Comparison of ENCODE assay signal across 11 cellular contexts in the genomic region with DNA sequence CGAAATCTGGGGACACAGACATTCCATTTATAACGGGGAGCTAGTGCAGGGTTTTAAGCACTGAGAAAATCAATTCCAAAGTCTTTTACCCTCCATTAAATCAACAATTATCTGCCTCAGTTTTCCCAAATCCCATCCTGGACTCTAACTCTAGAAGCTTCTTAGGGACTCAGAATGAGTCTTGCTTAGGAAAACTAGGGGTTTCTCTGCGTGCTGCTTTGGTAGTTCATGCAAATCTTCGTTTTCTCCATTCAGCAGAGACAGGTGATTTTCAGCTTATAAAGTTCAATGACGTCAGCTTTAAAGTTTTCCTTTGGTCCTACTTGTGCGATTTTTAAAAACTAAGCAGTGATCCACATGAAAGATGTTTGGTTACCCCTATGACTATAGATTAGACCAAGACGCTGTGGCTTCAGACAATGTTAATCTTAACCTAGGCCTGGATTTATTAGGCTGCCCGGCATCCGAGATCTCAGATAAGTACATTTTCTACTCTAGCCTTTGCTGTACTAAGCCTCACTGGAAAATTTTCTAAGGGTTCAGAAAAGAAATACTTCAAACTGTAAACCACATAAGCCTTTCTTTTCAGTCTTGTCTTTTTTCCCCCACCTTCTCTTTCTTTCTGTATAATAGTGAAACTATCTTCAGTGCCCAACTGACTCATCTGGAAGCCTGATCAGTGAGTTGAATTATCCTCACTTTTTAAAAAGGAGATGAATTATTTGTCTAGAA.
DNase-seq lines count a peak whose midpoint lies in the region; ATAC-seq and TF ChIP-seq lines count a peak whose summit lies in the region.
"Had no signal": no experiment of that assay in that cellular context is flagged by ENCODE, and none has a peak within 500 bp of the region (broad histone marks: within the 10 kb centered on the region; RNA-seq: fewer than 3 reads in every experiment).

No MANE protein-coding gene starts in this region.

- H4K8ac ChIP-seq in H9 (replicated peaks; ENCODE audit: insufficient read length, low read depth, low read length): no peak overlapping the region

- H3K9me3 Mint-ChIP-seq in CD4-positive, alpha-beta T cell: no peaks in the 10 kb centered on the region
- no peaks in the 10 kb centered on the region; a peak in 1 of 5 replicates for H3K9me3 Mint-ChIP-seq in H9

- peak overlapping the region; percentile 74 for H3K27ac Mint-ChIP-seq in CD4-positive, alpha-beta T cell
- no peak overlapping the region for H3K27ac Mint-ChIP-seq in H9

- no peaks in the 10 kb centered on the region for H3K23me2 ChIP-seq in H9 (ENCODE audit: insufficient read length, low read depth, low read length, poor library complexity, severe bottlenecking)

- no peaks in the 10 kb centered on the region for H3K36me3 ChIP-seq in prostate gland
- no peaks in the 10 kb centered on the region for H3K36me3 ChIP-seq in thyroid gland
- H3K36me3 ChIP-seq: BLaER1 had no signal

- no peak overlapping the region for H3T11ph ChIP-seq in H9 (ENCODE audit: low read length)

- no peak overlapping the region for H2BK5ac ChIP-seq in H9 (ENCODE audit: insufficient read length, low read length)

- POLR2A ChIA-PET in CD4-positive, alpha-beta T cell (lab: Charles Lee): interaction anchor here (0.9 kb wide), 1 partner anchor 219 kb away, joined by 4 read pairs; no protein-coding TSS in a partner anchor

- H4K5ac ChIP-seq in H9 (ENCODE audit: insufficient read length, low read depth, low read length): no peak overlapping the region

- H2BK15ac ChIP-seq in H9 (ENCODE audit: low read depth, low read length): no peak overlapping the region

- H2AK5ac ChIP-seq in H9 (ENCODE audit: insufficient read length, low read length): no peak overlapping the region

- CTCF ChIA-PET in CD4-positive, alpha-beta T cell (lab: Charles Lee): no interaction called here

- no peak for ATAC-seq in CD4-positive, alpha-beta T cell (ENCODE audit: poor library complexity)
- ATAC-seq in GM18870 (IDR thresholded peaks at IDR 0.05; ENCODE audit: unreplicated experiment) (peak; percentile 68), HG02623 (IDR thresholded peaks at IDR 0.05; ENCODE audit: unreplicated experiment) (peak; percentile 61), HG03520 (IDR thresholded peaks at IDR 0.05; ENCODE audit: unreplicated experiment) (peak; percentile 75), GM19324 (IDR thresholded peaks at IDR 0.05; ENCODE audit: low FRiP score, unreplicated experiment) (no peak)

- H3K14ac ChIP-seq in H9 (ENCODE audit: insufficient read depth, low read length): no peak overlapping the region

- no peak overlapping the region for H3K4me2 ChIP-seq in H9 (ENCODE audit: insufficient read depth, insufficient read length, low read length)
- H3K4me2 ChIP-seq: BLaER1 had no signal

- no peaks in the 10 kb centered on the region for H3K36me3 Mint-ChIP-seq in CD4-positive, alpha-beta T cell (ENCODE audit: low read depth)
- H3K36me3 Mint-ChIP-seq in H9 (ENCODE audit: insufficient read depth in 1 of 3, low read depth in 3 of 3): peaks cover 0 to 12% (median 3%) of the 10 kb centered on the region in 3 experiments; a peak in 3 of 7 replicates

- H2BK20ac ChIP-seq in H9 (ENCODE audit: low read depth, low read length, poor library complexity, severe bottlenecking): no peak overlapping the region

- H3K23ac ChIP-seq in H9 (ENCODE audit: insufficient read length, low read depth, low read length): no peak overlapping the region

- H3K79me2 ChIP-seq in H9 (ENCODE audit: insufficient read depth, low read length): no peaks in the 10 kb centered on the region

- H3K9ac ChIP-seq in H9 (ENCODE audit: extremely low read depth, insufficient read length, low read length): no peak overlapping the region
- H3K9ac ChIP-seq: BLaER1 had no signal

- TF ChIP-seq CTCF in CD4-positive, alpha-beta T cell (IDR thresholded peaks at IDR 0.05): no peak
- TF ChIP-seq CTCF in prostate gland (IDR thresholded peaks at IDR 0.05): no peak
- no peak for TF ChIP-seq CTCF in thyroid gland (IDR thresholded peaks at IDR 0.05)
- TF ChIP-seq CTCF in H9 (conservative IDR thresholded peaks at IDR 0.05): no peak

- H3K4ac ChIP-seq in H9 (ENCODE audit: low read depth, low read length): no peak overlapping the region

- no peak overlapping the region for H3K18ac ChIP-seq in H9 (ENCODE audit: insufficient read length, low read depth, low read length)

- no peaks in the 10 kb centered on the region for H3K79me1 ChIP-seq in H9 (ENCODE audit: insufficient read depth, low read depth, low read length, poor library complexity, severe bottlenecking)

- 76% methylated on average over 9 of the region's 9 CpGs for WGBS in prostate gland
- 82 to 90% methylated on average over 9 of the region's 9 CpGs for WGBS in thyroid gland, 2 donors
- whole genome bisulfite sequencing in H9 (ENCODE audit: extremely low coverage, insufficient read length, low lambda C conversion rate): no CpG with 5 or more reads among the region's 9 CpGs

- no peak overlapping the region for H2BK120ac ChIP-seq in H9 (ENCODE audit: low read depth, low read length, poor library complexity, severe bottlenecking)

- no peaks in the 10 kb centered on the region for H3K9me3 ChIP-seq in CD4-positive, alpha-beta T cell (ENCODE audit: control insufficient read depth, low read length)
- no peaks in the 10 kb centered on the region for H3K9me3 ChIP-seq in prostate gland
- H3K9me3 ChIP-seq in thyroid gland: no peaks in the 10 kb centered on the region
- no peaks in the 10 kb centered on the region for H3K9me3 ChIP-seq in H9 (ENCODE audit: control insufficient read depth, low read depth, low read length)
- H3K9me3 ChIP-seq: BLaER1 had no signal

- H3K4me3 Mint-ChIP-seq in CD4-positive, alpha-beta T cell: no peak overlapping the region
- H3K4me3 Mint-ChIP-seq in H9: no peak overlapping the region

- no peaks in the 10 kb centered on the region for H4K20me1 ChIP-seq in H9 (ENCODE audit: control insufficient read depth, insufficient read depth, insufficient read length)
- H4K20me1 ChIP-seq: BLaER1 had no signal

- H3K27me3 Mint-ChIP-seq in CD4-positive, alpha-beta T cell: no peaks in the 10 kb centered on the region
- peaks cover 2% of the 10 kb centered on the region; the same call in 1 of the 2 replicates for H3K27me3 Mint-ChIP-seq in H9 (ENCODE audit: low read depth)

- intact Hi-C loops in CD4-positive, alpha-beta T cell (cut with DNase I, micrococcal nuclease): no loop called here
- intact Hi-C loops in prostate gland (cut with DNase I) (no loop called here), thyroid gland (cut with DNase I) (no loop called here)

- H3K4me1 ChIP-seq in prostate gland (replicated peaks) (no peaks in the 10 kb centered on the region), thyroid gland (no peaks in the 10 kb centered on the region), H9 (ENCODE audit: insufficient read depth, low read length) (peaks cover 5% of the 10 kb centered on the region)
- H3K4me1 ChIP-seq: BLaER1 had no signal

- no peak overlapping the region for H3K27ac ChIP-seq in CD4-positive, alpha-beta T cell (ENCODE audit: low read depth, low read length)
- H3K27ac ChIP-seq in prostate gland: no peak overlapping the region
- H3K27ac ChIP-seq in thyroid gland: no peak overlapping the region
- no peak overlapping the region for H3K27ac ChIP-seq in H9 (ENCODE audit: insufficient read length, low read depth, low read length)
- H3K27ac ChIP-seq: BLaER1 had no signal

- no peak for TF ChIP-seq POLR2A in prostate gland (IDR thresholded peaks at IDR 0.05)
- no peak for TF ChIP-seq POLR2A in thyroid gland (IDR thresholded peaks at IDR 0.05)

- DNase-seq in CD4-positive, alpha-beta T cell: no peak
- DNase-seq in prostate gland (ENCODE audit: low spot score): no peak
- DNase-seq in thyroid gland: no peak
- no peak for DNase-seq in H9
- DNase-seq: NCI-H524 treated with DMSO at 0.1 percent for 48 hours; stimulated activated CD4-positive, alpha-beta T cell treated with anti-CD3 and anti-CD28 coated beads, Interleukin-12 subunit alpha, Interleukin-12 subunit beta, amount 100 ng/mL, for 4 hours had no signal

- H3K27me3 ChIP-seq in CD4-positive, alpha-beta T cell (ENCODE audit: control insufficient read depth, insufficient read depth, low read length): no peaks in the 10 kb centered on the region
- H3K27me3 ChIP-seq in prostate gland (replicated peaks; ENCODE audit: insufficient read depth): no peaks in the 10 kb centered on the region
- no peaks in the 10 kb centered on the region for H3K27me3 ChIP-seq in thyroid gland
- H3K27me3 ChIP-seq in H9 (ENCODE audit: insufficient read depth, low read length): no peaks in the 10 kb centered on the region
- H3K27me3 ChIP-seq: BLaER1 had no signal

- H3K4me3 ChIP-seq in prostate gland (no peak overlapping the region), thyroid gland (replicated peaks in 1 of 3) (no peak overlapping the region)
- H3K4me3 ChIP-seq: BLaER1 had no signal

- no peak overlapping the region for H3K56ac ChIP-seq in H9 (ENCODE audit: insufficient read length, low read depth, low read length)

- H4K91ac ChIP-seq in H9 (ENCODE audit: insufficient read length, low read depth, low read length): no peak overlapping the region

- H3K4me1 Mint-ChIP-seq in CD4-positive, alpha-beta T cell (ENCODE audit: low read depth): peaks cover 32% of the 10 kb centered on the region
- peaks cover 41 to 44% of the 10 kb centered on the region in 2 experiments for H3K4me1 Mint-ChIP-seq in H9

- H2BK12ac ChIP-seq in H9 (ENCODE audit: insufficient read length, low read depth, low read length): no peak overlapping the region

- H2AFZ ChIP-seq in H9 (ENCODE audit: low read length): no peak overlapping the region

Comparison
In these comparisons a context has a peak if more than half of its experiments do, and no peak if none do; other contexts are left out.
1. ATAC-seq: peak in GM18870 (single experiment), HG02623 (single experiment) and HG03520 (single experiment); none in CD4-positive, alpha-beta T cell (single experiment) and GM19324 (single experiment).